In the genomic region with DNA sequence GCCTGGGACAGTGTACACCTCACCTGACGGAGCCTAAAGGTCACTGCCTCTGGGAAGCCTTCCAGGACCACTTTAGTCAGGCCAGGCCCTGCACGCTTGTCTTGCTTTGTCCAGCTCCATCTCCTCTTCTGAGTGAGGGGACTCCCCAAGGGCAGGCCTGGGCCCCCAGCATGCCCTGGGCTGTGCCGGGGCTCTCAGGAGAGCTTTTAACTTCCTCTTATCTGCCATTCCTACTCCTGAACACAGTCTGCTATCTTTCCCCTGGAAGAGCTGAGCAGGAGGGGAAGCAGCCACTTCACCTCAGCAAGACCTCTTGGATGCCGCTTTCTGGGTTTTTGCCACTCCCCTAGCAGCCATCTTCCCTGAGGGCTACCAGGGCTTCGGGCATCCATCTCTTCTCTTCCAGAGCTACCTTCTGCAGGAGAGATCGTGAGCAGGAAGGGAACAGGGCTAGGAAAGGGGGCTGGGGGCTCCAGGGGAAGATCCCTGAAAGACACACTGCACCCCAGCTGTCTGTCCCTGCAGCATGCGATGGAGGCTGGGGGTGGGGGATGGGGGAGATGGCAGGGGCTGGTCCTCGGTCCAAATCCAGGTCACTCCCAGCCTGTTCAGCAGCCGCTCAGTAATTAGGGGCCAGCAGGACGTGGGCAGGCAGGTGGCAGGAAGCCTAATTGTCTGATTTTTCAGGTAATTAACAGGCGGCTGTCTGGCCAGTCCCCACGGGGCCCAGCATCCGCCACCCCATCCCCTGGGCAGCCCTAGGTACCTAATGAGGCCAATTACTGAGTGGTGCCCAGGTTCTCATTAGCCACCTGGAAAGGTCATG, we compare ENCODE assay signal across 19 cellular contexts. TPM values are rescaled to one million over a fixed set of nuclear protein-coding genes. Genes with fewer than 3 reads are reported as not detected.
DNase-seq lines count a peak whose midpoint lies in the region; ATAC-seq, FAIRE-seq and TF ChIP-seq lines count a peak whose summit lies in the region.
"Had no signal": no experiment of that assay in that cellular context is flagged by ENCODE, and none has a peak within 500 bp of the region (broad histone marks: within the 10 kb centered on the region; RNA-seq: fewer than 3 reads in every experiment).

No MANE protein-coding gene starts in this region.

- POLR2A ChIA-PET in H1 (lab: Charles Lee; ENCODE audit: partially characterized antibody): interaction anchor here (0.5 to 6.3 kb wide), 12 partner anchors 10 to 152 kb away, joined by 3 to 59 read pairs (median 4); a partner anchor contains a TSS

- in situ Hi-C loops in KBM-7 (cut with MboI; ENCODE audit: low pct_unique_long_range_greater_than_20kb, low sequenced_read_pairs): no loop called here

- H4K8ac ChIP-seq in H1 (ENCODE audit: extremely low read depth, insufficient read depth, low read length): no peak overlapping the region

- no peak overlapping the region for H2BK20ac ChIP-seq in H1 (ENCODE audit: low read length)

- H3K79me1 ChIP-seq in H1 (ENCODE audit: low read depth, low read length): no peaks in the 10 kb centered on the region

- H2BK12ac ChIP-seq in H1 (ENCODE audit: low read depth, low read length): peak overlapping the region; percentile 75; the same call in 1 of the 2 replicates

- no peak for TF ChIP-seq EP300 in H1 (IDR thresholded peaks at IDR 0.05; ENCODE audit: borderline replicate concordance in 1 of 2, low read depth in 2 of 2, low read length in 2 of 2)

- FAIRE-seq in H1 (lab: Jason Lieb, UNC): no peak
- FAIRE-seq: G401.6, GM12891 had no signal

- no peak overlapping the region for H2BK5ac ChIP-seq in H1 (ENCODE audit: low read depth, low read length)

- H4K5ac ChIP-seq in H1 (ENCODE audit: insufficient read length, low read depth, low read length): no peak overlapping the region

- H3K27ac ChIP-seq in H1 (ENCODE audit: low read depth, low read length): no peak overlapping the region
- H3K27ac ChIP-seq: brain microvascular endothelial cell, SK-N-MC had no signal

- H3K56ac ChIP-seq in H1 (replicated peaks; ENCODE audit: insufficient read length, low read depth, low read length): no peak overlapping the region

- no peak for TF ChIP-seq POLR2A in H1 (IDR thresholded peaks at IDR 0.05; ENCODE audit: control extremely low read depth in 1 of 2, low read depth in 2 of 2, low read length in 2 of 2)

- no peak overlapping the region for H3K4ac ChIP-seq in H1 (replicated peaks; ENCODE audit: insufficient read length, low read depth, low read length)

- no peak overlapping the region for H2AFZ ChIP-seq in H1 (ENCODE audit: low read length)

- no peaks in the 10 kb centered on the region for H3K79me2 ChIP-seq in H1 (ENCODE audit: control insufficient read depth in 1 of 2, insufficient read depth in 2 of 2, low read length in 2 of 2)

- no peaks in the 10 kb centered on the region; a peak in 1 of 7 replicates for H3K27me3 ChIP-seq in H1 (replicated peaks in 1 of 4; ENCODE audit: control insufficient read depth in 3 of 4, extremely low read depth in 1 of 4, insufficient read depth in 3 of 4, low read length in 3 of 4)
- H3K27me3 ChIP-seq: brain microvascular endothelial cell had no signal

- H4K91ac ChIP-seq in H1 (replicated peaks; ENCODE audit: insufficient read length, low read length): no peak overlapping the region

- H3K4me1 ChIP-seq in H1 (replicated peaks in 1 of 4; ENCODE audit: control insufficient read depth in 3 of 4, insufficient read depth in 4 of 4, low read length in 3 of 4): no peaks in the 10 kb centered on the region; a peak in 1 of 7 replicates

- 0 out of 2 replicates have a peak overlapping the region, but pooled peaks have one; percentile 61 for H2BK15ac ChIP-seq in H1 (ENCODE audit: low read length)

- peaks cover 0 to 1% of the 10 kb centered on the region in 2 experiments for H4K20me1 ChIP-seq in H1 (replicated peaks in 1 of 2; ENCODE audit: control insufficient read depth in 1 of 2, insufficient read depth in 2 of 2, low read length in 2 of 2)

- no peak overlapping the region for H2BK120ac ChIP-seq in H1 (replicated peaks; ENCODE audit: low read depth, low read length)

- no peak for TF ChIP-seq RAD21 in H1 (IDR thresholded peaks at IDR 0.05 in 1 of 2, conservative IDR thresholded peaks at IDR 0.05 in 1 of 2; ENCODE audit: low read depth in 2 of 2, low read length in 2 of 2)

- CTCF ChIA-PET in H1 (lab: Charles Lee; ENCODE audit: partially characterized antibody): interaction anchor here (1.1 to 24.7 kb wide), 12 partner anchors 10 to 134 kb away, joined by 3 to 984 read pairs (median 9); a partner anchor contains a TSS

- no peak overlapping the region for H2AK5ac ChIP-seq in H1 (ENCODE audit: low read depth, low read length)

- no peaks in the 10 kb centered on the region for H3K9me3 ChIP-seq in H1 (ENCODE audit: insufficient read depth in 2 of 2, low read depth in 1 of 2, low read length in 1 of 2)

- no peak overlapping the region for H3K14ac ChIP-seq in H1 (ENCODE audit: insufficient read length)

- H3K4me2 ChIP-seq in H1 (ENCODE audit: insufficient read depth in 1 of 2, low read depth in 2 of 2, low read length in 2 of 2): no peak overlapping the region

- no peak for ATAC-seq in HG03135 (IDR thresholded peaks at IDR 0.05; ENCODE audit: unreplicated experiment)
- ATAC-seq: naive thymus-derived CD4-positive, alpha-beta T cell; stimulated activated memory B cell treated with anti-CD40 and anti-IgM and Interleukin-4, amounts not matched to agents 10 μg/mL and 1 μg/mL and 100 μg/mL, for 72 hours had no signal

- peaks cover 3% of the 10 kb centered on the region for H3K23me2 ChIP-seq in H1 (ENCODE audit: low read depth, low read length)

- H3K18ac ChIP-seq in H1 (ENCODE audit: extremely low read depth, low read length): no peak overlapping the region; the same call in 1 of the 2 replicates

- no peaks in the 10 kb centered on the region for H3K36me3 ChIP-seq in H1 (ENCODE audit: control insufficient read depth in 2 of 4, insufficient read depth in 4 of 4, low read length in 3 of 4)
- H3K36me3 ChIP-seq: brain microvascular endothelial cell had no signal

- no peak for TF ChIP-seq CTCF in H1 (IDR thresholded peaks at IDR 0.05; ENCODE audit: control extremely low read depth in 1 of 3, insufficient read depth in 1 of 3, low read depth in 1 of 3, low read length in 3 of 3)

- no peak overlapping the region for H3K9ac ChIP-seq in H1 (replicated peaks in 1 of 4; ENCODE audit: extremely low read depth in 1 of 4, low read depth in 3 of 4, low read length in 3 of 4)

- peak; percentile 48 for DNase-seq in KBM-7
- peak; percentile 19 for DNase-seq in NCI-H2227 treated with DMSO at 0.1 percent for 48 hours (lab: John Stamatoyannopoulos, UW)
- DNase-seq in H1 (ENCODE audit: low read depth in 1 of 2, low spot score in 2 of 2): no peak
- DNase-seq in SKM-1 (lab: John Stamatoyannopoulos, UW; ENCODE audit: unreplicated experiment): no peak
- no peak for DNase-seq in stimulated activated CD4-positive, alpha-beta T cell treated with anti-CD3 and anti-CD28 coated beads, Interleukin-4, amount 100 ng/mL, for 1 hour
- DNase-seq: activated naive CD4-positive, alpha-beta T cell treated with anti-CD3 and anti-CD28 coated beads, Interleukin-2, amount 50 U/mL, for 16 hours; activated T-cell treated with anti-CD3 and anti-CD28 coated beads for 4 hours; brain microvascular endothelial cell; immature natural killer cell; naive thymus-derived CD4-positive, alpha-beta T cell; NCI-H1092 treated with DMSO at 0.1 percent for 48 hours; PC-3; trophoblast cell had no signal

- no peak overlapping the region for H3K4me3 ChIP-seq in H1 (ENCODE audit: extremely low read depth in 1 of 4, insufficient read depth in 2 of 4, low read depth in 3 of 4, low read length in 4 of 4)
- H3K4me3 ChIP-seq: lung, SK-N-MC had no signal

- WGBS in H1 (ENCODE audit: extremely low coverage in 1 of 2, insufficient coverage in 1 of 2, insufficient read length in 1 of 2, insufficient replicate concordance in 2 of 2, low coverage in 1 of 2, low lambda C conversion rate in 2 of 2, missing lambda C conversion rate in 1 of 2), 2 experiments: 80% methylated on average over 13 of the region's 13 CpGs; no CpG with 5 or more reads in 1 of the 2 experiments

- no peak overlapping the region for H3K23ac ChIP-seq in H1 (ENCODE audit: insufficient read length)

RNA-seq across cellular contexts. Expression of a gene that starts 19.9 kb away (rescaled TPM):
- total RNA-seq in H1 (2021; fragmentation: NEBNext Ultra II Directional; extraction: Animal tissue kit (Norgen Biotek cat#: 25700)): 1,467 and 1,476 TPM in 2 replicates
- polyA plus RNA-seq in H1 (2011; rRNA removed): 2,660 and 3,062 TPM in 2 replicates
- 3,021 TPM for polyA plus RNA-seq in H1 (2011; cell fraction: cytosol; rRNA removed)
- 1,988 TPM for polyA plus RNA-seq in H1 (2011; cell fraction: nucleus; rRNA removed)
- 2,347 to 2,838 TPM (median 2,522 TPM) in 4 replicates for polyA plus RNA-seq in H1 (2012, experiment 1 of 2)
- polyA plus RNA-seq in H1 (2012, experiment 2 of 2): 3,643 TPM
- 2,053 TPM for polyA plus RNA-seq in H1 (2013, experiment 1 of 2)
- 1,963 TPM for polyA plus RNA-seq in H1 (2013, experiment 2 of 2)
- polyA minus RNA-seq in H1 (2011; rRNA and poly(A)+ RNA removed): 1,098 and 1,191 TPM in 2 replicates
- 1,141 TPM for polyA minus RNA-seq in H1 (2011; cell fraction: cytosol; rRNA and poly(A)+ RNA removed)
- polyA minus RNA-seq in H1 (2011; cell fraction: nucleus; rRNA and poly(A)+ RNA removed): 716 TPM

RNA-seq across cellular contexts. Expression of a gene that starts 32.3 kb away (rescaled TPM):
- total RNA-seq in H1 (2021; fragmentation: NEBNext Ultra II Directional; extraction: Animal tissue kit (Norgen Biotek cat#: 25700)): 45.5 and 48.3 TPM in 2 replicates
- 113 and 189 TPM in 2 replicates for polyA plus RNA-seq in H1 (2011; rRNA removed)
- polyA plus RNA-seq in H1 (2011; cell fraction: cytosol; rRNA removed): 84.0 TPM
- polyA plus RNA-seq in H1 (2011; cell fraction: nucleus; rRNA removed): 135 TPM
- 34.5 to 75.6 TPM (median 65.5 TPM) in 4 replicates for polyA plus RNA-seq in H1 (2012, experiment 1 of 2)
- 75.0 TPM for polyA plus RNA-seq in H1 (2012, experiment 2 of 2)
- polyA plus RNA-seq in H1 (2013, experiment 1 of 2): 33.1 TPM
- 31.7 TPM for polyA plus RNA-seq in H1 (2013, experiment 2 of 2)
- polyA minus RNA-seq in H1 (2011; rRNA and poly(A)+ RNA removed): 58.7 and 82.2 TPM in 2 replicates
- 40.8 TPM for polyA minus RNA-seq in H1 (2011; cell fraction: cytosol; rRNA and poly(A)+ RNA removed)
- polyA minus RNA-seq in H1 (2011; cell fraction: nucleus; rRNA and poly(A)+ RNA removed): 47.3 TPM

RNA-seq across cellular contexts. Expression of a gene that starts 40.7 kb away (rescaled TPM):
- total RNA-seq in H1 (2021; fragmentation: NEBNext Ultra II Directional; extraction: Animal tissue kit (Norgen Biotek cat#: 25700)): 19.4 and 20.5 TPM in 2 replicates
- polyA plus RNA-seq in H1 (2011; rRNA removed): 24.9 and 32.1 TPM in 2 replicates
- polyA plus RNA-seq in H1 (2011; cell fraction: cytosol; rRNA removed): 17.8 TPM
- 17.4 TPM for polyA plus RNA-seq in H1 (2011; cell fraction: nucleus; rRNA removed)
- polyA plus RNA-seq in H1 (2012, experiment 1 of 2): 9.6 to 11.4 TPM (median 11.0 TPM) in 4 replicates
- polyA plus RNA-seq in H1 (2012, experiment 2 of 2): 11.4 TPM
- 10.2 TPM for polyA plus RNA-seq in H1 (2013, experiment 1 of 2)
- 11.0 TPM for polyA plus RNA-seq in H1 (2013, experiment 2 of 2)
- polyA minus RNA-seq in H1 (2011; rRNA and poly(A)+ RNA removed): 19.6 and 30.2 TPM in 2 replicates
- polyA minus RNA-seq in H1 (2011; cell fraction: cytosol; rRNA and poly(A)+ RNA removed): 18.8 TPM
- polyA minus RNA-seq in H1 (2011; cell fraction: nucleus; rRNA and poly(A)+ RNA removed): 18.1 TPM

RNA-seq across cellular contexts. Expression of a gene that starts 40.8 kb away (rescaled TPM):
- total RNA-seq in H1 (2021; fragmentation: NEBNext Ultra II Directional; extraction: Animal tissue kit (Norgen Biotek cat#: 25700)): 1.8 and 4.6 TPM in 2 replicates
- 9.8 and 12.4 TPM in 2 replicates for polyA plus RNA-seq in H1 (2011; rRNA removed)
- polyA plus RNA-seq in H1 (2011; cell fraction: cytosol; rRNA removed): 8.7 TPM
- 6.5 TPM for polyA plus RNA-seq in H1 (2011; cell fraction: nucleus; rRNA removed)
- 2.7 to 5.2 TPM (median 4.4 TPM) in 4 replicates for polyA plus RNA-seq in H1 (2012, experiment 1 of 2)
- 6.5 TPM for polyA plus RNA-seq in H1 (2012, experiment 2 of 2)
- 5.2 TPM for polyA plus RNA-seq in H1 (2013, experiment 1 of 2)
- polyA plus RNA-seq in H1 (2013, experiment 2 of 2): 5.6 TPM
- polyA minus RNA-seq in H1 (2011; rRNA and poly(A)+ RNA removed): 1.7 and 1.9 TPM in 2 replicates
- polyA minus RNA-seq in H1 (2011; cell fraction: cytosol; rRNA and poly(A)+ RNA removed): not detected
- 1.6 TPM for polyA minus RNA-seq in H1 (2011; cell fraction: nucleus; rRNA and poly(A)+ RNA removed)

RNA-seq across cellular contexts. Expression of a gene that starts 41.8 kb away (rescaled TPM):
- 5.8 and 6.1 TPM in 2 replicates for total RNA-seq in H1 (2021; fragmentation: NEBNext Ultra II Directional; extraction: Animal tissue kit (Norgen Biotek cat#: 25700))
- 18.0 and 20.0 TPM in 2 replicates for polyA plus RNA-seq in H1 (2011; rRNA removed)
- 19.8 TPM for polyA plus RNA-seq in H1 (2011; cell fraction: cytosol; rRNA removed)
- 29.6 TPM for polyA plus RNA-seq in H1 (2011; cell fraction: nucleus; rRNA removed)
- polyA plus RNA-seq in H1 (2012, experiment 1 of 2): 6.0 to 11.2 TPM (median 9.3 TPM) in 4 replicates
- 8.3 TPM for polyA plus RNA-seq in H1 (2012, experiment 2 of 2)
- polyA plus RNA-seq in H1 (2013, experiment 1 of 2): 4.5 TPM
- polyA plus RNA-seq in H1 (2013, experiment 2 of 2): 4.5 TPM
- polyA minus RNA-seq in H1 (2011; rRNA and poly(A)+ RNA removed): 11.7 and 13.7 TPM in 2 replicates
- polyA minus RNA-seq in H1 (2011; cell fraction: cytosol; rRNA and poly(A)+ RNA removed): 9.2 TPM
- polyA minus RNA-seq in H1 (2011; cell fraction: nucleus; rRNA and poly(A)+ RNA removed): 12.2 TPM

Comparison
In these comparisons a context has a peak if more than half of its experiments do, and no peak if none do; other contexts are left out.
1. DNase-seq: peak in KBM-7 (single experiment) and NCI-H2227 treated with DMSO at 0.1 percent for 48 hours (single experiment); none in H1 (0 of 2), SKM-1 (single experiment) and stimulated activated CD4-positive, alpha-beta T cell treated with anti-CD3 and anti-CD28 coated beads, Interleukin-4, amount 100 ng/mL, for 1 hour (single experiment).